ENCODE assay signal across 21 cellular contexts in the genomic region with DNA sequence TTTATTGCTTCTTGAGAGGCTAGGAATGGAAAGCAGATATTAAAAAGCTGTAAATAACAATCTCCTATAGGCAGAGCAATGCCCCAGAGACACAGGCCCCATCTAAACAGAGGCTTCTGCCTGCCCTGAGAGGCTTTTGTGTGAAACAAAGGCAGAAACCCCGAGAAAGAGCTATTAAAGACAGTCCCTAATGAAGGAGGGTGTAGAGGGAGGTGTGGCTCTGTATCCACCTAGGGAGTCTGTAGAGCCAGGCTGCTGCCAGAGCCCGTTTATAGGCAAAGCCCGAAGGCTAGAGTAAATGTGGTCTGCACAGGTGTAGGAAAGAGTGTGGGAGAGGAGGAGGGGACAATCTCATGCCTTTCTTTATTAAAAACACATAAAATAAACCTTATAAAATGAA.
A peak's percentile ranks its signal among the peaks of the same experiment; 100 is the strongest.
DNase-seq lines count a peak whose midpoint lies in the region; ATAC-seq, FAIRE-seq and TF ChIP-seq lines count a peak whose summit lies in the region.
"Had no signal": no experiment of that assay in that cellular context is flagged by ENCODE, and none has a peak within 500 bp of the region (broad histone marks: within the 10 kb centered on the region; RNA-seq: fewer than 3 reads in every experiment).

No MANE protein-coding gene starts in this region.

- H2AK5ac ChIP-seq in neuronal stem cell (ENCODE audit: low read depth, low read length): no peak overlapping the region

- H3K14ac ChIP-seq in neuronal stem cell (ENCODE audit: low read length): no peak overlapping the region

- FAIRE-seq in pancreas (lab: Jason Lieb, UNC): no peak

- no peak overlapping the region for H4K91ac ChIP-seq in neuronal stem cell (ENCODE audit: low read depth, low read length, poor library complexity)

- no peaks in the 10 kb centered on the region for H3K9me3 ChIP-seq in neuronal stem cell (replicated peaks in 1 of 2; ENCODE audit: control insufficient read depth in 2 of 2, insufficient read depth in 1 of 2, low read depth in 1 of 2, low read length in 2 of 2)
- no peaks in the 10 kb centered on the region for H3K9me3 ChIP-seq in pancreas
- H3K9me3 ChIP-seq: BLaER1 treated with 17β-estradiol and CSF1 and Interleukin-3, amounts not matched to agents 10 nM and 100 nM; Caco-2; HAP-1 had no signal

- no peak overlapping the region for H3K23ac ChIP-seq in neuronal stem cell (ENCODE audit: low read depth, low read length, poor library complexity)

- no peak overlapping the region for H3K27ac ChIP-seq in neuronal stem cell (replicated peaks; ENCODE audit: low read length)
- no peak overlapping the region for H3K27ac ChIP-seq in pancreas
- H3K27ac ChIP-seq: 22Rv1; BLaER1 treated with 17β-estradiol and CSF1 and Interleukin-3, amounts not matched to agents 10 nM and 100 nM; PC-9 had no signal

- H2BK12ac ChIP-seq in neuronal stem cell (ENCODE audit: low read length): no peak overlapping the region

- no peak overlapping the region for H4K8ac ChIP-seq in neuronal stem cell (ENCODE audit: low read depth, low read length)

- H3K4me3 ChIP-seq in neuronal stem cell (ENCODE audit: low read length in 2 of 2): no peak overlapping the region
- H3K4me3 ChIP-seq in pancreas: no peak overlapping the region
- H3K4me3 ChIP-seq: BLaER1 treated with 17β-estradiol and CSF1 and Interleukin-3, amounts not matched to agents 10 nM and 100 nM; HAP-1; PC-9 had no signal

- DNase-seq in NCI-H2081 (lab: John Stamatoyannopoulos, UW) (peak; percentile 57 to 70), NCI-H2081 treated with DMSO at 0.1 percent for 48 hours (lab: John Stamatoyannopoulos, UW) (no peak), NCI-H1417 (lab: John Stamatoyannopoulos, UW) (peak in 2 of 3 experiments; percentile 85 to 96), NCI-H526 treated with DMSO at 0.1 percent for 48 hours (lab: John Stamatoyannopoulos, UW) (peak; percentile 81), neuronal stem cell (ENCODE audit: low spot score) (peak; percentile 1), pancreas (no peak), NCI-H1694 (lab: John Stamatoyannopoulos, UW) (no peak)
- DNase-seq: Caco-2; CD4-positive, alpha-beta memory T cell; DMS 273 treated with DMSO at 0.1 percent for 48 hours; DMS79 treated with DMSO at 0.1 percent for 48 hours; NCI-H1436 treated with DMSO at 0.1 percent for 48 hours; NCI-H2107; NCI-H524 treated with DMSO at 0.1 percent for 48 hours; PC-9; RPMI8226; SHP77 had no signal

- intact Hi-C loops in pancreas (cut with DNase I): no loop called here

- H2BK5ac ChIP-seq in neuronal stem cell (ENCODE audit: low read length): no peak overlapping the region

- no peaks in the 10 kb centered on the region for H3K36me3 ChIP-seq in neuronal stem cell (replicated peaks in 1 of 2; ENCODE audit: control insufficient read depth in 2 of 2, insufficient read depth in 2 of 2, low read length in 2 of 2)
- H3K36me3 ChIP-seq in pancreas: no peaks in the 10 kb centered on the region
- H3K36me3 ChIP-seq: BLaER1 treated with 17β-estradiol and CSF1 and Interleukin-3, amounts not matched to agents 10 nM and 100 nM; HAP-1 had no signal

- H3K4me2 ChIP-seq in neuronal stem cell (ENCODE audit: insufficient read depth, low read length, poor library complexity, severe bottlenecking): no peak overlapping the region
- H3K4me2 ChIP-seq: BLaER1 treated with 17β-estradiol and CSF1 and Interleukin-3, amounts not matched to agents 10 nM and 100 nM; PC-9 had no signal

- H3K79me1 ChIP-seq in neuronal stem cell (ENCODE audit: low read depth, low read length): no peaks in the 10 kb centered on the region

- peaks cover 0 to 9% of the 10 kb centered on the region in 2 donors for H3K4me1 ChIP-seq in neuronal stem cell (ENCODE audit: control insufficient read depth in 2 of 2, insufficient read depth in 1 of 2, low read depth in 1 of 2, low read length in 2 of 2)
- H3K4me1 ChIP-seq in pancreas: no peaks in the 10 kb centered on the region
- H3K4me1 ChIP-seq: BLaER1 treated with 17β-estradiol and CSF1 and Interleukin-3, amounts not matched to agents 10 nM and 100 nM; Caco-2; HAP-1 had no signal

- ATAC-seq in pancreas (no peak), HG02642 (IDR thresholded peaks at IDR 0.05; ENCODE audit: poor library complexity, unreplicated experiment) (no peak)

- H3K9ac ChIP-seq in neuronal stem cell (ENCODE audit: low read depth, low read length, poor library complexity): no peak overlapping the region
- H3K9ac ChIP-seq: BLaER1 treated with 17β-estradiol and CSF1 and Interleukin-3, amounts not matched to agents 10 nM and 100 nM had no signal

- no peak for TF ChIP-seq CTCF in pancreas (IDR thresholded peaks at IDR 0.05)

- H2BK15ac ChIP-seq in neuronal stem cell (ENCODE audit: low read length): no peak overlapping the region

- H3K4ac ChIP-seq in neuronal stem cell (ENCODE audit: low read length): no peak overlapping the region

- H2AFZ ChIP-seq in neuronal stem cell (ENCODE audit: low read length): no peak overlapping the region
- H2AFZ ChIP-seq: PC-9 had no signal

- H3K18ac ChIP-seq in neuronal stem cell (ENCODE audit: low read length): no peak overlapping the region

- no CpG with 5 or more reads among the region's 3 CpGs for WGBS in neuronal stem cell (ENCODE audit: extremely low coverage in 2 of 2, insufficient read length in 2 of 2, insufficient replicate concordance in 1 of 2), 2 donors
- WGBS in pancreas, 2 donors: 59 to 60% methylated on average over 3 of the region's 3 CpGs

- H2BK120ac ChIP-seq in neuronal stem cell (ENCODE audit: low read depth, low read length): no peak overlapping the region

- H3K27me3 ChIP-seq in neuronal stem cell (ENCODE audit: control insufficient read depth in 3 of 3, insufficient read depth in 3 of 3, low read depth in 1 of 3, low read length in 3 of 3) (no peaks in the 10 kb centered on the region), pancreas (no peaks in the 10 kb centered on the region)
- H3K27me3 ChIP-seq: BLaER1 treated with 17β-estradiol and CSF1 and Interleukin-3, amounts not matched to agents 10 nM and 100 nM had no signal

Comparison
In these comparisons a context has a peak if more than half of its experiments do, and no peak if none do; other contexts are left out.
1. DNase-seq: peak in NCI-H2081 (2 of 2), NCI-H1417 (2 of 3), NCI-H526 treated with DMSO at 0.1 percent for 48 hours (single experiment) and neuronal stem cell (single experiment); none in NCI-H2081 treated with DMSO at 0.1 percent for 48 hours (single experiment), pancreas (0 of 6) and NCI-H1694 (single experiment).